In the genomic region with DNA sequence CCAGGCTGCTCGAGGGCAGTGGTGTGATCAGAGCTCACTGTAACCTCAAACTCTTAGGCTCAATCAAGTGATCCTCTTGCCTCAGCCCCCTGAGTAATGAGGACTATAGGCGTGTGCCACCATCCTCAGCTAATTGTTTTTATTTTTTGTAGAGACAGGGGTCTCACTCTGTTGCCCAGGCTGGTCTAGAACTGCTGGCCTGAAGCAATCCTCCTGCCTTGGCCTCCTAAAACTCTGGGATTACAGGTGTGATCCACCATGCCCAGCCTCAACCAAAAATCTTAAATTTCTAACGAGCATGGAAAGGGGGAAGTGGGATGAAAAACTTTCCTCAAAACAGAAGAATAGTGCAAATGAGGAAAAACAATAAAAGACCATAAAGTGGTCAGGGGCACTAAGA, we compare ENCODE assay signal across 25 cellular contexts.
DNase-seq lines count a peak whose midpoint lies in the region; ATAC-seq and TF ChIP-seq lines count a peak whose summit lies in the region.
"Had no signal": no experiment of that assay in that cellular context is flagged by ENCODE, and none has a peak within 500 bp of the region (broad histone marks: within the 10 kb centered on the region; RNA-seq: fewer than 3 reads in every experiment).

No MANE protein-coding gene starts in this region.

- no peak for ATAC-seq in CD4-positive, CD25-positive, alpha-beta regulatory T cell (ENCODE audit: low read depth in 2 of 2)
- ATAC-seq in WTC11 = no peak
- ATAC-seq in naive B cell (ENCODE audit: low read depth in 2 of 2) = no peak

- no peak overlapping the region for H3K4me3 ChIP-seq in CD4-positive, CD25-positive, alpha-beta regulatory T cell (ENCODE audit: low read depth, low read length)
- H3K4me3 ChIP-seq: BLaER1, SJSA1 had no signal

- DNase-seq in CD4-positive, CD25-positive, alpha-beta regulatory T cell = no peak
- DNase-seq in WTC11 (ENCODE audit: low spot score) (no peak), naive B cell (no peak), SKM-1 (lab: John Stamatoyannopoulos, UW; ENCODE audit: unreplicated experiment) (no peak), KBM-7 (no peak), NCI-H748 (lab: John Stamatoyannopoulos, UW; ENCODE audit: unreplicated experiment) (no peak), 8988T (no peak)
- DNase-seq: Caco-2; CD4-positive, alpha-beta memory T cell; EL; GDM1; NCI-H1092; NCI-H1417 treated with DMSO at 0.1 percent for 48 hours; NCI-H187; NCI-H446; NCI-H524 treated with DMSO at 0.1 percent for 48 hours; NCI-H82; NK-92 treated with Interleukin-12 subunit alpha and Interleukin-12 subunit beta, amount 100 ng/mL, for 24 hours; Right ventricle myocardium superior; RPMI8226; T-helper 1 cell had no signal

- no peak overlapping the region for H3K27ac ChIP-seq in CD4-positive, CD25-positive, alpha-beta regulatory T cell (ENCODE audit: insufficient read depth, low read length, poor library complexity, severe bottlenecking)
- H3K27ac ChIP-seq: BLaER1, KMS-11, SJSA1 had no signal

- H3K36me3 Mint-ChIP-seq in CD4-positive, CD25-positive, alpha-beta regulatory T cell = peaks cover 15% of the 10 kb centered on the region
- H3K36me3 Mint-ChIP-seq in IgD-negative memory B cell = peaks cover 9% of the 10 kb centered on the region
- peaks cover 14% of the 10 kb centered on the region for H3K36me3 Mint-ChIP-seq in WTC11
- peaks cover 0 to 7% of the 10 kb centered on the region in 2 donors for H3K36me3 Mint-ChIP-seq in naive B cell

- no peak for TF ChIP-seq CTCF in WTC11 (IDR thresholded peaks at IDR 0.05)

- no peaks in the 10 kb centered on the region for H3K27me3 Mint-ChIP-seq in CD4-positive, CD25-positive, alpha-beta regulatory T cell
- H3K27me3 Mint-ChIP-seq in IgD-negative memory B cell = no peaks in the 10 kb centered on the region
- H3K27me3 Mint-ChIP-seq in WTC11 (ENCODE audit: low read depth) = no peaks in the 10 kb centered on the region
- no peaks in the 10 kb centered on the region for H3K27me3 Mint-ChIP-seq in naive B cell
- H3K27me3 Mint-ChIP-seq: CD4-positive, alpha-beta memory T cell had no signal

- in situ Hi-C loops in KBM-7 (cut with MboI; ENCODE audit: low pct_unique_long_range_greater_than_20kb, low sequenced_read_pairs) = no loop called here

- no peaks in the 10 kb centered on the region for H3K9me3 ChIP-seq in CD4-positive, CD25-positive, alpha-beta regulatory T cell (ENCODE audit: control insufficient read depth in 2 of 2, low read length in 2 of 2)

- no peaks in the 10 kb centered on the region for H3K9me3 Mint-ChIP-seq in CD4-positive, CD25-positive, alpha-beta regulatory T cell
- H3K9me3 Mint-ChIP-seq in IgD-negative memory B cell (no peaks in the 10 kb centered on the region), WTC11 (no peaks in the 10 kb centered on the region), naive B cell (no peaks in the 10 kb centered on the region)
- H3K9me3 Mint-ChIP-seq: CD4-positive, alpha-beta memory T cell had no signal

- no peaks in the 10 kb centered on the region for H3K27me3 ChIP-seq in CD4-positive, CD25-positive, alpha-beta regulatory T cell (ENCODE audit: control insufficient read depth, insufficient read depth, low read length)
- H3K27me3 ChIP-seq: BLaER1, SJSA1 had no signal

- H3K4me3 Mint-ChIP-seq in CD4-positive, CD25-positive, alpha-beta regulatory T cell = peak overlapping the region in 3 of 4 donors; percentile 39 to 97 (median 68)
- peak overlapping the region in 3 of 4 donors; percentile 4 to 94 (median 29) for H3K4me3 Mint-ChIP-seq in IgD-negative memory B cell
- H3K4me3 Mint-ChIP-seq in WTC11 = no peak overlapping the region
- H3K4me3 Mint-ChIP-seq in naive B cell = peak overlapping the region in 5 of 8 donors; percentile 53 to 78 (median 62)
- H3K4me3 Mint-ChIP-seq: CD4-positive, alpha-beta memory T cell had no signal

- peaks cover 14% of the 10 kb centered on the region for H3K4me1 ChIP-seq in CD4-positive, CD25-positive, alpha-beta regulatory T cell (ENCODE audit: control insufficient read depth, insufficient read depth, low read length, poor library complexity, severe bottlenecking)
- H3K4me1 ChIP-seq: Caco-2 had no signal

- H3K4me1 Mint-ChIP-seq in CD4-positive, CD25-positive, alpha-beta regulatory T cell = peaks cover 6 to 66% (median 36%) of the 10 kb centered on the region in 4 donors
- H3K4me1 Mint-ChIP-seq in IgD-negative memory B cell (peaks cover 27 to 49% (median 34%) of the 10 kb centered on the region in 3 donors), WTC11 (peaks cover 7% of the 10 kb centered on the region), naive B cell (peaks cover 22 to 82% (median 47%) of the 10 kb centered on the region in 3 donors)

- H3K36me3 ChIP-seq in CD4-positive, CD25-positive, alpha-beta regulatory T cell (ENCODE audit: control insufficient read depth, insufficient read depth, low read length) = no peaks in the 10 kb centered on the region

- no peak overlapping the region for H3K27ac Mint-ChIP-seq in CD4-positive, CD25-positive, alpha-beta regulatory T cell
- H3K27ac Mint-ChIP-seq in IgD-negative memory B cell (peak overlapping the region in 2 of 3 donors; percentile 47 to 82), WTC11 (no peak overlapping the region), naive B cell (peak overlapping the region in 2 of 6 donors; percentile 39 to 92)

- POLR2A ChIA-PET in WTC11 (lab: Charles Lee) = no interaction called here

- CTCF ChIA-PET in WTC11 (lab: Charles Lee) = interaction anchor here (1.1 kb wide), 1 partner anchor 154 kb away, joined by 3 read pairs; no protein-coding TSS in a partner anchor

TF ChIP-seq in WTC11, 78 proteins besides CTCF, POLR2A, EP300 and RAD21:
- TF ChIP-seq, protein P1, sequence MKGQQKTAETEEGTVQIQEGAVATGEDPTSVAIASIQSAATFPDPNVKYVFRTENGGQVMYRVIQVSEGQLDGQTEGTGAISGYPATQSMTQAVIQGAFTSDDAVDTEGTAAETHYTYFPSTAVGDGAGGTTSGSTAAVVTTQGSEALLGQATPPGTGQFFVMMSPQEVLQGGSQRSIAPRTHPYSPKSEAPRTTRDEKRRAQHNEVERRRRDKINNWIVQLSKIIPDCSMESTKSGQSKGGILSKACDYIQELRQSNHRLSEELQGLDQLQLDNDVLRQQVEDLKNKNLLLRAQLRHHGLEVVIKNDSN (CRISPR knock-in tag; IDR thresholded peaks at IDR 0.05) = no peak
- TF ChIP-seq ZNF121 (CRISPR knock-in tag; IDR thresholded peaks at IDR 0.05) = peak; percentile 52; the same call in 1 of the 2 replicates

Comparison
In these comparisons a context has a peak if more than half of its experiments do, and no peak if none do; other contexts are left out.
1. H3K27ac Mint-ChIP-seq: peak in IgD-negative memory B cell (2 of 3); none in CD4-positive, CD25-positive, alpha-beta regulatory T cell (0 of 3) and WTC11 (single experiment).